Comparison of ENCODE assay signal across 12 cellular contexts in genomic region chr2:240972636-240973521, GRCh38. TPM values are rescaled to one million over a fixed set of nuclear protein-coding genes. Genes with fewer than 3 reads are reported as not detected.
A peak's percentile ranks its signal among the peaks of the same experiment; 100 is the strongest.
DNase-seq lines count a peak whose midpoint lies in the region; ATAC-seq, FAIRE-seq and TF ChIP-seq lines count a peak whose summit lies in the region.
"Had no signal": no experiment of that assay in that cellular context is flagged by ENCODE, and none has a peak within 500 bp of the region (broad histone marks: within the 10 kb centered on the region; RNA-seq: fewer than 3 reads in every experiment).

No MANE protein-coding gene starts in this region.

- TF ChIP-seq POLR2A in HepG2 (IDR thresholded peaks at IDR 0.05; ENCODE audit: insufficient read depth in 1 of 2, low read depth in 2 of 2, low read length in 2 of 2) (no peak), uterus (IDR thresholded peaks at IDR 0.05) (no peak)

- peak; percentile 30 for DNase-seq in Right ventricle myocardium inferior (ENCODE audit: missing footprints)
- no peak for DNase-seq in left cardiac atrium
- DNase-seq in bronchial epithelial cell (ENCODE audit: low read depth): peak; percentile 23
- no peak for DNase-seq in HepG2 (ENCODE audit: low spot score)
- DNase-seq in uterus: no peak
- DNase-seq in iPS-NIHi7 (ENCODE audit: extremely low spot score): no peak
- no peak for DNase-seq in NCI-H2227 (lab: John Stamatoyannopoulos, UW; ENCODE audit: unreplicated experiment)
- DNase-seq in retina: no peak
- DNase-seq: activated CD4-positive, alpha-beta memory T cell treated with anti-CD3 and anti-CD28 coated beads, Interleukin-2, amount 10 ng/mL, durations not matched to agents 7 days and 5 days; activated naive CD8-positive, alpha-beta T cell treated with anti-CD3 and anti-CD28 coated beads, Interleukin-2, amount 10 ng/mL, durations not matched to agents 7 days and 5 days; NCI-H226 had no signal

- FAIRE-seq in bronchial epithelial cell (lab: Jason Lieb, UNC): no peak
- no peak for FAIRE-seq in HepG2 (lab: Jason Lieb, UNC)

- H3K4me1 ChIP-seq in HepG2 (ENCODE audit: insufficient read depth, low read length): peaks cover 34% of the 10 kb centered on the region
- H3K4me1 ChIP-seq in uterus: no peaks in the 10 kb centered on the region

- no peak overlapping the region for H3K27ac ChIP-seq in HepG2 (ENCODE audit: extremely low read length, insufficient read depth, low read length)
- peak overlapping the region; percentile 57 to 71 for H3K27ac ChIP-seq in uterus

- no peaks in the 10 kb centered on the region for H4K20me1 ChIP-seq in HepG2 (ENCODE audit: insufficient read depth, low read length)

- no peak for TF ChIP-seq RAD21 in HepG2 (CRISPR knock-in tag; IDR thresholded peaks at IDR 0.05)

- H3K79me2 ChIP-seq in HepG2 (ENCODE audit: insufficient read depth, low read length): no peaks in the 10 kb centered on the region

- H3K4me2 ChIP-seq in HepG2 (ENCODE audit: low read depth, low read length): no peak overlapping the region

- in situ Hi-C loops in HepG2 (cut with HindIII; ENCODE audit: extremely low pct_ligation_motif_present, low pct_unique_long_range_greater_than_20kb): no loop called here

- no peak overlapping the region for H3K9ac ChIP-seq in HepG2 (ENCODE audit: insufficient read depth, low read depth, low read length)

- CTCF ChIA-PET in HepG2 (lab: Yijun Ruan, JAX; ENCODE audit: low intra/inter-chr PET ratio, low total read pairs): no interaction called here

- H3K36me3 ChIP-seq in bronchial epithelial cell (ENCODE audit: control insufficient read depth, insufficient read depth, low read length) (no peaks in the 10 kb centered on the region), HepG2 (replicated peaks in 1 of 2; ENCODE audit: control insufficient read depth in 1 of 2, insufficient read depth in 2 of 2, low read length in 2 of 2) (no peaks in the 10 kb centered on the region), uterus (no peaks in the 10 kb centered on the region)

- BruUV-seq in HepG2 (replicated peaks; lab: Mats Ljungman, UMichigan): no TSS peak

- H3K9me3 ChIP-seq in HepG2 (ENCODE audit: low read length): no peaks in the 10 kb centered on the region
- no peaks in the 10 kb centered on the region for H3K9me3 ChIP-seq in uterus

- no peak for TF ChIP-seq CTCF in bronchial epithelial cell (IDR thresholded peaks at IDR 0.05; ENCODE audit: insufficient read depth, low read length, severe bottlenecking)
- no peak for TF ChIP-seq CTCF in HepG2 (CRISPR knock-in tag; IDR thresholded peaks at IDR 0.05)
- TF ChIP-seq CTCF in uterus (IDR thresholded peaks at IDR 0.05): no peak

- intact Hi-C loops in Right ventricle myocardium inferior (cut with DNase I) (no loop called here), left cardiac atrium (cut with DNase I) (no loop called here), HepG2 (cut with micrococcal nuclease; ENCODE audit: unreplicated experiment) (no loop called here), uterus (cut with DNase I; ENCODE audit: low total_unique reads) (no loop called here)

- no peak overlapping the region for H2AFZ ChIP-seq in HepG2 (ENCODE audit: low read length)

- POLR2A ChIA-PET in HepG2 (lab: Yijun Ruan, JAX): no interaction called here

- H3K4me3 ChIP-seq in bronchial epithelial cell (ENCODE audit: low read depth, low read length) (no peak overlapping the region), HepG2 (replicated peaks in 1 of 3; ENCODE audit: insufficient read depth in 1 of 3, low read depth in 2 of 3, low read length in 3 of 3) (no peak overlapping the region), uterus (no peak overlapping the region)
- H3K4me3 ChIP-seq: lung had no signal

- H3K27me3 ChIP-seq in bronchial epithelial cell (ENCODE audit: control insufficient read depth, insufficient read depth, low read length) (peaks cover 3% of the 10 kb centered on the region), HepG2 (ENCODE audit: control insufficient read depth in 1 of 2, insufficient read depth in 2 of 2, low read length in 2 of 2) (peaks cover 9 to 48% of the 10 kb centered on the region in 2 experiments; a peak in 4 of 5 replicates), uterus (no peaks in the 10 kb centered on the region)

- 21% methylated on average over 17 of the region's 17 CpGs for WGBS in HepG2 (ENCODE audit: low lambda C conversion rate)

- ATAC-seq in Right ventricle myocardium inferior: no peak
- no peak for ATAC-seq in left cardiac atrium
- ATAC-seq in HepG2: no peak

- TF ChIP-seq EP300 in HepG2 (IDR thresholded peaks at IDR 0.05; ENCODE audit: low read depth in 2 of 2, low read length in 2 of 2) (no peak), HepG2 (CRISPR knock-in tag; IDR thresholded peaks at IDR 0.05; ENCODE audit: borderline replicate concordance) (no peak)

TF ChIP-seq in HepG2, 621 proteins besides CTCF, POLR2A, EP300 and RAD21:
- no peak for TF ChIP-seq ZFP91 (CRISPR knock-in tag; IDR thresholded peaks at IDR 0.05; ENCODE audit: borderline replicate concordance)
- peak; percentile 73; the same call in 1 of the 2 replicates for TF ChIP-seq HNRNPL (IDR thresholded peaks at IDR 0.05; ENCODE audit: low read depth, low read length)
- TF ChIP-seq ZNF451 (CRISPR knock-in tag; IDR thresholded peaks at IDR 0.05): no peak
- peak; percentile 22 for TF ChIP-seq HNRNPLL (IDR thresholded peaks at IDR 0.05; ENCODE audit: low read depth, low read length, poor library complexity, severe bottlenecking)

RNA-seq across cellular contexts. Expression of gene SNED1, which starts 25.5 kb away (rescaled TPM):
- 6.7 TPM for total RNA-seq in Right ventricle myocardium inferior
- 10 to 100 TPM; 12.2 to 31.9 TPM for total RNA-seq in left cardiac atrium
- total RNA-seq in bronchial epithelial cell: 0.26 and 0.38 TPM in 2 replicates
- 0.15 TPM in 1 of 2 replicates, not detected in the other for total RNA-seq in HepG2 (2016; rRNA removed; fragmentation: Illumina TruSeq; extraction: Trizol)
- 0.09 and 0.10 TPM in 2 replicates for total RNA-seq in HepG2 (2016; cell fraction: cytosol; rRNA removed; fragmentation: Illumina TruSeq; extraction: Trizol; ENCODE audit: low read depth)
- total RNA-seq in HepG2 (2016; cell fraction: insoluble cytoplasmic fraction; rRNA removed; fragmentation: Illumina TruSeq; extraction: Trizol): 0.03 and 0.26 TPM in 2 replicates
- total RNA-seq in HepG2 (2016; cell fraction: membrane; rRNA removed; fragmentation: Illumina TruSeq; extraction: Trizol): 0.10 and 0.12 TPM in 2 replicates
- 0.13 and 0.62 TPM in 2 replicates for total RNA-seq in HepG2 (2016; cell fraction: nucleus; rRNA removed; fragmentation: Illumina TruSeq; extraction: Trizol)
- polyA plus RNA-seq in HepG2 (2011; rRNA removed): 0.35 and 0.65 TPM in 2 replicates
- 0.06 and 0.32 TPM in 2 replicates for polyA plus RNA-seq in HepG2 (2011; cell fraction: cytosol; rRNA removed)
- 1.2 and 1.4 TPM in 2 replicates for polyA plus RNA-seq in HepG2 (2011; cell fraction: nucleus; rRNA removed)
- 0.31 and 0.46 TPM in 2 replicates for polyA plus RNA-seq in HepG2 (2012)
- 0.03 and 0.10 TPM in 2 replicates for polyA plus RNA-seq in HepG2 (2016; cell fraction: cytosol; fragmentation: Illumina TruSeq; extraction: Trizol; ENCODE audit: low read depth)
- polyA plus RNA-seq in HepG2 (2016; cell fraction: insoluble cytoplasmic fraction; fragmentation: Illumina TruSeq; extraction: Trizol; ENCODE audit: low read depth): 0.04 and 0.24 TPM in 2 replicates
- 0.02 and 0.09 TPM in 2 replicates for polyA plus RNA-seq in HepG2 (2016; cell fraction: membrane; fragmentation: Illumina TruSeq; extraction: Trizol; ENCODE audit: low read depth)
- 0.19 and 1.7 TPM in 2 replicates for polyA plus RNA-seq in HepG2 (2016; cell fraction: nucleus; fragmentation: Illumina TruSeq; extraction: Trizol; ENCODE audit: insufficient read depth, low read depth)
- 0.96 and 3.2 TPM in 2 replicates for polyA minus RNA-seq in HepG2 (2011; rRNA and poly(A)+ RNA removed; ENCODE audit: low replicate concordance)
- 0.44 and 0.79 TPM in 2 replicates for polyA minus RNA-seq in HepG2 (2011; cell fraction: cytosol; rRNA and poly(A)+ RNA removed)
- 0.52 and 0.99 TPM in 2 replicates for polyA minus RNA-seq in HepG2 (2011; cell fraction: nucleus; rRNA and poly(A)+ RNA removed)
- 10 to 100 TPM; 18.5 to 87.1 (median 21.9) TPM for total RNA-seq in uterus

Comparison
In these comparisons a context has a peak if more than half of its experiments do, and no peak if none do; other contexts are left out.
1. DNase-seq: peak in Right ventricle myocardium inferior (single experiment) and bronchial epithelial cell (single experiment); none in left cardiac atrium (single experiment), HepG2 (single experiment), uterus (0 of 2), iPS-NIHi7 (single experiment), NCI-H2227 (single experiment) and retina (single experiment).